In the genomic region with DNA sequence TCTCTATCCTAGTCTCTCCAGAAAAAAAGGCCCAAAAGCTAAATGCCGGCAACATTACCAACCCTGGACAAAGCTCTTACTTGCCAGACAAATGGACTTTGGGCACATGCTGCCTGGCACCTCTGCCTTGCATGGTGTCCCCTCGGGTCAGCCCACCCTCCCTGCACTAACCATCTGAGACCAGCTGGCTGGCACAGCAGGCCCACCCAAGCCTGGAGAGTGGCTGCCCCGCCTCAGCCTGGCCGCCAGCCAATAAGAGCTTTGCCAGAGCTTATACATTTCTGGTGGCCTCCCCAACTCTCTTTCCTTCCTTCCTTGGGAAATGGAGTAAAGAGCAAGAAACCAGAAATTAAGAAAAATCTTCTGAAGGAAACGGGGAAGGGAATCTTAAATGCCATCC, we compare ENCODE assay signal across 1 cellular context.
TF ChIP-seq lines count a peak whose summit lies in the region.

No MANE protein-coding gene starts in this region.

TF ChIP-seq in HepG2, 621 proteins besides CTCF, POLR2A, EP300 and RAD21 (continued from another document):
- TF ChIP-seq ZNF562 (CRISPR knock-in tag; IDR thresholded peaks at IDR 0.05; ENCODE audit: borderline replicate concordance) = no peak
- no peak for TF ChIP-seq CHD4 (IDR thresholded peaks at IDR 0.05; ENCODE audit: borderline replicate concordance, low read length)
- no peak for TF ChIP-seq CBFB (CRISPR knock-in tag; IDR thresholded peaks at IDR 0.05)
- TF ChIP-seq, protein P1, sequence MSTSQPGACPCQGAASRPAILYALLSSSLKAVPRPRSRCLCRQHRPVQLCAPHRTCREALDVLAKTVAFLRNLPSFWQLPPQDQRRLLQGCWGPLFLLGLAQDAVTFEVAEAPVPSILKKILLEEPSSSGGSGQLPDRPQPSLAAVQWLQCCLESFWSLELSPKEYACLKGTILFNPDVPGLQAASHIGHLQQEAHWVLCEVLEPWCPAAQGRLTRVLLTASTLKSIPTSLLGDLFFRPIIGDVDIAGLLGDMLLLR (CRISPR knock-in tag; IDR thresholded peaks at IDR 0.05) = no peak
- TF ChIP-seq SNAPC2 (CRISPR knock-in tag; IDR thresholded peaks at IDR 0.05) = no peak
- TF ChIP-seq ZNF20 (CRISPR knock-in tag; IDR thresholded peaks at IDR 0.05) = no peak
- no peak for TF ChIP-seq ZNF597 (CRISPR knock-in tag; IDR thresholded peaks at IDR 0.05)
- no peak for TF ChIP-seq NCOA5 (CRISPR knock-in tag; IDR thresholded peaks at IDR 0.05)
- TF ChIP-seq TEAD2 (CRISPR knock-in tag; IDR thresholded peaks at IDR 0.05) = no peak
- TF ChIP-seq NRL (CRISPR knock-in tag; IDR thresholded peaks at IDR 0.05; ENCODE audit: borderline replicate concordance) = no peak
- no peak for TF ChIP-seq ZNF256 (CRISPR knock-in tag; conservative IDR thresholded peaks at IDR 0.05)
- no peak for TF ChIP-seq MLLT10 (CRISPR knock-in tag; IDR thresholded peaks at IDR 0.05)
- no peak for TF ChIP-seq ZNF292 (CRISPR knock-in tag; IDR thresholded peaks at IDR 0.05; ENCODE audit: borderline replicate concordance, low read depth)
- TF ChIP-seq SAP130 (CRISPR knock-in tag; IDR thresholded peaks at IDR 0.05; ENCODE audit: low read depth) = no peak
- no peak for TF ChIP-seq GABPB1 (CRISPR knock-in tag; IDR thresholded peaks at IDR 0.05)
- TF ChIP-seq ZNF775 (CRISPR knock-in tag; IDR thresholded peaks at IDR 0.05; ENCODE audit: borderline replicate concordance) = no peak
TF ChIP-seq in HepG2: peak in this region for 0.
